1 cellular context compared by ENCODE assay signal in genomic region chr7:80443336-80443735, GRCh38.
TF ChIP-seq lines count a peak whose summit lies in the region.

No MANE protein-coding gene starts in this region.

TF ChIP-seq in IMR-90, 13 proteins besides CTCF, POLR2A, EP300 and RAD21:
- TF ChIP-seq NFE2L2 (IDR thresholded peaks at IDR 0.05; ENCODE audit: low read depth, low read length) (no peak), RFX5 (IDR thresholded peaks at IDR 0.05; ENCODE audit: low read depth, low read length) (no peak), SMC3 (IDR thresholded peaks at IDR 0.05; ENCODE audit: low read depth, low read length) (no peak), CHD1 (IDR thresholded peaks at IDR 0.05; ENCODE audit: low read depth, low read length) (no peak), CEBPB (IDR thresholded peaks at IDR 0.05; ENCODE audit: low read depth, low read length) (no peak), USF2 (IDR thresholded peaks at IDR 0.05; ENCODE audit: low read depth, low read length) (no peak), FOS (IDR thresholded peaks at IDR 0.05; ENCODE audit: low read depth, low read length) (no peak), MAFK (IDR thresholded peaks at IDR 0.05; ENCODE audit: low read depth, low read length) (no peak), MXI1 (IDR thresholded peaks at IDR 0.05; ENCODE audit: borderline replicate concordance, low read depth, low read length) (no peak), RCOR1 (IDR thresholded peaks at IDR 0.05; ENCODE audit: insufficient replicate concordance, low read length) (no peak), BHLHE40 (IDR thresholded peaks at IDR 0.05; ENCODE audit: low read depth, low read length) (no peak), MAZ (IDR thresholded peaks at IDR 0.05; ENCODE audit: borderline replicate concordance, low read depth, low read length) (no peak), ELK1 (IDR thresholded peaks at IDR 0.05; ENCODE audit: borderline replicate concordance, low read depth, low read length) (no peak)
